In genomic region chr20:45969712-45970634, GRCh38 we compare ENCODE assay signal across 1 cellular context.
TF ChIP-seq lines count a peak whose summit lies in the region.

No MANE protein-coding gene starts in this region.

TF ChIP-seq in endothelial cell of umbilical vein, 7 proteins besides CTCF, POLR2A, EP300 and RAD21:
- TF ChIP-seq EZH2 (IDR thresholded peaks at IDR 0.05; ENCODE audit: borderline replicate concordance, low read depth, low read length, severe bottlenecking), result no peak
- no peak for TF ChIP-seq JUN (IDR thresholded peaks at IDR 0.05; ENCODE audit: borderline replicate concordance, insufficient read depth, insufficient read length, low read depth)
- no peak for TF ChIP-seq POLR2AphosphoS5 (IDR thresholded peaks at IDR 0.05; ENCODE audit: insufficient read depth, low read depth, low read length)
- TF ChIP-seq GATA2 (IDR thresholded peaks at IDR 0.05; ENCODE audit: insufficient read depth, insufficient read length, low read depth, low read length), result no peak
- no peak for TF ChIP-seq FOS (IDR thresholded peaks at IDR 0.05; ENCODE audit: borderline replicate concordance, insufficient read depth, low read length)
- no peak for TF ChIP-seq MAX (IDR thresholded peaks at IDR 0.05; ENCODE audit: insufficient read depth, insufficient read length)
- no peak for TF ChIP-seq MYC (IDR thresholded peaks at IDR 0.05; ENCODE audit: low read depth, low read length)
TF ChIP-seq in endothelial cell of umbilical vein: peak in this region for 0.
